8 cellular contexts compared by ENCODE assay signal in the genomic region with DNA sequence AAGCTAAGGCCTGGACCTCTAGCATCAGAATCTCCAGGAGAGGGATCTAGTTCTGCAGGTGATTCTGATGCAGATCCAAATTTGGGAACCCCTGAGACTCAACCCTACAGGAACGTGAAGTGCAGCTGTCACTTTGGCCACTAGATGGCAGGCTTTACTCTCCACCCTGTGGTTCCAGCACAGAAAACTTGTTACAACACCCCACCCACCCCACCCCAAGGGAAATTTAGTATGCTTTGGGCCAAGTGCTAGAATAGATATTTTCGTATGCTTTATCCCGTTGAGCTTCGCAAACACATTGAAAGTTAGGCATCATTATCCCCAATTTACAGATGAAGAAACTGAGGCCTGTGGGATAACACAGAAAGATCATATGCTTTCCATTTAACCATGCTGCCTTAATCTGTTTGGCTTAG.
DNase-seq lines count a peak whose midpoint lies in the region; ATAC-seq and TF ChIP-seq lines count a peak whose summit lies in the region.

No MANE protein-coding gene starts in this region.

- DNase-seq in ACHN (peak; percentile 31), HuH-7 (ENCODE audit: low spot score) (peak; percentile 23), T-helper 17 cell (peak in 2 of 3 donors; percentile 15 to 48), T47D (ENCODE audit: low read depth in 1 of 2, low spot score in 1 of 2) (peak; percentile 11 to 42), left colon (peak in 1 of 2 donors; percentile 55), H4 (ENCODE audit: low spot score) (no peak)
- peak; percentile 12 for DNase-seq in stimulated activated CD8-positive, alpha-beta memory T cell treated with anti-CD3 and anti-CD28 coated beads, Interleukin-15, amount 100 ng/mL, for 24 hours (ENCODE audit: low read depth)

- no peak overlapping the region for H3K4me3 ChIP-seq in GM12875 (ENCODE audit: low read depth, low read length)

- TF ChIP-seq CTCF in GM12875 (IDR thresholded peaks at IDR 0.05; ENCODE audit: borderline replicate concordance, insufficient read depth, low read depth, low read length): peak; percentile 86

- intact Hi-C loops in left colon (cut with DNase I, micrococcal nuclease): no loop called here

- in situ Hi-C loops in ACHN (cut with HindIII; ENCODE audit: low pct_ligation_motif_present, low pct_unique_long_range_greater_than_20kb, low sequenced_read_pairs) (no loop called here), T47D (cut with HindIII; ENCODE audit: low pct_unique_long_range_greater_than_20kb, low sequenced_read_pairs) (no loop called here)

- ATAC-seq in T-helper 17 cell: peak; percentile 69
- peak; percentile 44 for ATAC-seq in left colon

- no peaks in the 10 kb centered on the region for H3K9me3 ChIP-seq in T-helper 17 cell (ENCODE audit: control insufficient read depth, low read length, poor library complexity, severe bottlenecking)

- H3K4me3 Mint-ChIP-seq in T-helper 17 cell: no peak overlapping the region

- no peaks in the 10 kb centered on the region for H3K36me3 Mint-ChIP-seq in T-helper 17 cell (ENCODE audit: low read depth)

- no peaks in the 10 kb centered on the region for H3K4me1 Mint-ChIP-seq in T-helper 17 cell

- no peak overlapping the region for H3K27ac Mint-ChIP-seq in T-helper 17 cell

- H3K27me3 Mint-ChIP-seq in T-helper 17 cell: peaks cover 38% of the 10 kb centered on the region
